In the genomic region with DNA sequence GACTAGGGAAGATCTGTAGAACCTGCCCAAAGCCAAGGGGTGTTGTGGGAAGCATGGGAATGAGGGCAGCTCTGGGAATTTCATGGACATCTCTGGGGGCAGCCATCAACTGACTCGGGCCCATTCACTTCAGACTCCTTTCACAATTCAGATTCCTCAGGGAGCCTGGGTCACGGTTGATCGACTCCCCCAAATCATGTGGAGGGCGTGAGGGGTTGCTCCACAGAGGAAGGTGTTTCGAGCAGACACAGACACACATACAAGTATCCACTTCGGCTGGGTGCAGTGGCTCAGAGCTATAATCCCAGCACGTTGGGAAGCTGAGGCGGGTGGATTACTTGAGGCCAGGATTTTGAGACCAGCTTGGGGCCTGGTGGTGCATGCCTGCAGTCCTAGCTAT, we compare ENCODE assay signal across 21 cellular contexts. TPM values are rescaled to one million over a fixed set of nuclear protein-coding genes. Genes with fewer than 3 reads are reported as not detected.
A peak's percentile ranks its signal among the peaks of the same experiment; 100 is the strongest.
DNase-seq lines count a peak whose midpoint lies in the region; ATAC-seq and TF ChIP-seq lines count a peak whose summit lies in the region.
"Had no signal": no experiment of that assay in that cellular context is flagged by ENCODE, and none has a peak within 500 bp of the region (broad histone marks: within the 10 kb centered on the region; RNA-seq: fewer than 3 reads in every experiment).

No MANE protein-coding gene starts in this region.

- no peaks in the 10 kb centered on the region for H3K9me3 Mint-ChIP-seq in T-helper 2 cell treated with Interferon-gamma antibody and Interleukin-4, amounts not matched to agents 5 μg/mL and 100 μg/mL, for 36 hours
- H3K9me3 Mint-ChIP-seq: CD8-positive, alpha-beta memory T cell; H9 had no signal

- DNase-seq in T-helper 2 cell treated with Interferon-gamma antibody and Interleukin-4, amounts not matched to agents 5 μg/mL and 100 μg/mL, for 36 hours (ENCODE audit: low spot score): no peak
- DNase-seq in T-helper 2 cell: no peak
- DNase-seq in heart right ventricle: no peak
- DNase-seq in cardiac septum (ENCODE audit: low spot score): no peak
- DNase-seq in lower lobe of right lung: no peak
- no peak for DNase-seq in upper lobe of left lung
- no peak for DNase-seq in A673 (ENCODE audit: low spot score)
- DNase-seq: CD8-positive, alpha-beta memory T cell; DMS79; H9; NCI-H1417; NCI-H187 treated with DMSO at 0.1 percent for 48 hours; NCI-H2227 treated with DMSO at 0.1 percent for 48 hours; NCI-H510A treated with DMSO at 0.1 percent for 48 hours; NCI-H774; SHP77 treated with DMSO at 0.1 percent for 48 hours had no signal

- H3K4me3 ChIP-seq in heart right ventricle: no peak overlapping the region
- H3K4me3 ChIP-seq in lower lobe of right lung: no peak overlapping the region
- H3K4me3 ChIP-seq in upper lobe of left lung: no peak overlapping the region
- no peak overlapping the region for H3K4me3 ChIP-seq in A673 (ENCODE audit: low read depth, low read length, poor library complexity, severe bottlenecking)

- TF ChIP-seq CTCF in heart right ventricle (IDR thresholded peaks at IDR 0.05): no peak
- TF ChIP-seq CTCF in lower lobe of right lung (IDR thresholded peaks at IDR 0.05): no peak
- no peak for TF ChIP-seq CTCF in upper lobe of left lung (IDR thresholded peaks at IDR 0.05)
- no peak for TF ChIP-seq CTCF in A673 (conservative IDR thresholded peaks at IDR 0.05; ENCODE audit: low read depth, low read length)

- H3K9me3 ChIP-seq in heart right ventricle: no peaks in the 10 kb centered on the region
- no peaks in the 10 kb centered on the region for H3K9me3 ChIP-seq in lower lobe of right lung
- no peaks in the 10 kb centered on the region for H3K9me3 ChIP-seq in upper lobe of left lung
- H3K9me3 ChIP-seq in A673 (ENCODE audit: low read depth, low read length, poor library complexity, severe bottlenecking): no peaks in the 10 kb centered on the region

- peak overlapping the region; percentile 44 for H3K27ac Mint-ChIP-seq in T-helper 2 cell treated with Interferon-gamma antibody and Interleukin-4, amounts not matched to agents 5 μg/mL and 100 μg/mL, for 36 hours

- no peak for TF ChIP-seq EP300 in upper lobe of left lung (IDR thresholded peaks at IDR 0.05)

- intact Hi-C loops in heart right ventricle (cut with DNase I): no loop called here
- intact Hi-C loops in cardiac septum (cut with DNase I): no loop called here
- intact Hi-C loops in lower lobe of right lung (cut with DNase I): no loop called here
- intact Hi-C loops in A673 (cut with micrococcal nuclease; ENCODE audit: unreplicated experiment): no loop called here

- no peak overlapping the region for H3K4me3 Mint-ChIP-seq in T-helper 2 cell treated with Interferon-gamma antibody and Interleukin-4, amounts not matched to agents 5 μg/mL and 100 μg/mL, for 36 hours
- H3K4me3 Mint-ChIP-seq: CD8-positive, alpha-beta memory T cell; H9 had no signal

- H3K36me3 ChIP-seq in heart right ventricle (peaks cover 0 to 29% (median 22%) of the 10 kb centered on the region in 9 donors), lower lobe of right lung (peaks cover 21% of the 10 kb centered on the region), upper lobe of left lung (peaks cover 5 to 23% (median 16%) of the 10 kb centered on the region in 4 donors), A673 (ENCODE audit: insufficient read depth, low read length, poor library complexity, severe bottlenecking) (no peaks in the 10 kb centered on the region)

- H3K27ac ChIP-seq in heart right ventricle: peak overlapping the region in 7 of 10 donors; percentile 12 to 75 (median 58)
- peak overlapping the region; percentile 19 for H3K27ac ChIP-seq in lower lobe of right lung
- peak overlapping the region in 3 of 4 donors; percentile 76 to 86 (median 81) for H3K27ac ChIP-seq in upper lobe of left lung
- no peak overlapping the region for H3K27ac ChIP-seq in A673 (ENCODE audit: low read depth, low read length, poor library complexity, severe bottlenecking)
- H3K27ac ChIP-seq: KMS-11 had no signal

- no peak for TF ChIP-seq POLR2A in upper lobe of left lung (IDR thresholded peaks at IDR 0.05)

- ATAC-seq in heart right ventricle: no peak
- ATAC-seq in lower lobe of right lung: no peak
- no peak for ATAC-seq in upper lobe of left lung (ENCODE audit: low FRiP score in 2 of 2)
- ATAC-seq in GM19023 (IDR thresholded peaks at IDR 0.05; ENCODE audit: unreplicated experiment): no peak

- POLR2A ChIA-PET in A673 (lab: Charles Lee; ENCODE audit: low non-redundant PET): interaction anchor here (0.6 kb wide), 1 partner anchor 246 kb away, joined by 4 read pairs; a partner anchor contains a TSS

- H3K27me3 ChIP-seq in heart right ventricle: no peaks in the 10 kb centered on the region
- H3K27me3 ChIP-seq in lower lobe of right lung (ENCODE audit: low read depth): no peaks in the 10 kb centered on the region
- H3K27me3 ChIP-seq in upper lobe of left lung: no peaks in the 10 kb centered on the region
- no peaks in the 10 kb centered on the region for H3K27me3 ChIP-seq in A673 (replicated peaks; ENCODE audit: insufficient read depth, low read depth, low read length, poor library complexity)

- BruUV-seq in A673 (replicated peaks; lab: Mats Ljungman, UMichigan): no TSS peak

- peaks cover 41% of the 10 kb centered on the region for H3K4me1 Mint-ChIP-seq in T-helper 2 cell treated with Interferon-gamma antibody and Interleukin-4, amounts not matched to agents 5 μg/mL and 100 μg/mL, for 36 hours (ENCODE audit: low read depth)

- peaks cover 0 to 75% (median 61%) of the 10 kb centered on the region in 9 donors for H3K4me1 ChIP-seq in heart right ventricle
- H3K4me1 ChIP-seq in lower lobe of right lung: peaks cover 61% of the 10 kb centered on the region
- H3K4me1 ChIP-seq in upper lobe of left lung: peaks cover 57 to 69% (median 63%) of the 10 kb centered on the region in 4 donors
- H3K4me1 ChIP-seq in A673 (ENCODE audit: insufficient read depth, low read length, poor library complexity, severe bottlenecking): no peaks in the 10 kb centered on the region

- H3K27me3 Mint-ChIP-seq in T-helper 2 cell treated with Interferon-gamma antibody and Interleukin-4, amounts not matched to agents 5 μg/mL and 100 μg/mL, for 36 hours (ENCODE audit: low read depth): peaks cover 3% of the 10 kb centered on the region

- CTCF ChIA-PET in A673 (lab: Charles Lee): no interaction called here

- peaks cover 19% of the 10 kb centered on the region for H3K36me3 Mint-ChIP-seq in T-helper 2 cell treated with Interferon-gamma antibody and Interleukin-4, amounts not matched to agents 5 μg/mL and 100 μg/mL, for 36 hours (ENCODE audit: low read depth)

- 90 to 93% methylated on average over 8 of the region's 8 CpGs for WGBS in heart right ventricle, 2 donors
- 91 to 97% methylated on average over 8 of the region's 8 CpGs for WGBS in upper lobe of left lung, 2 donors

RNA-seq across cellular contexts. Expression of a gene that starts 15.7 kb away (rescaled TPM):
- total RNA-seq in heart right ventricle (10 to 100 TPM in 3 of 10 donors, 1 to 10 TPM in 7; 5.4 to 12.8 (median 8.1) TPM), cardiac septum (10.0 TPM), lower lobe of right lung (59.4 TPM), upper lobe of left lung (100 to 1,000 TPM in 4 of 6 donors, 10 to 100 TPM in 2; 65.0 to 145 (median 135) TPM), A673 (2021) (10.1 and 16.0 TPM in 2 replicates)
- 10 to 100 TPM; 10.8 to 11.9 TPM for polyA plus RNA-seq in heart right ventricle

RNA-seq across cellular contexts. Expression of a gene that starts 39.7 kb away (rescaled TPM):
- total RNA-seq in heart right ventricle: 100 to 1,000 TPM in 1 of 10 donors, 10 to 100 TPM in 9; 69.9 to 108 (median 89.8) TPM
- 10 to 100 TPM; 70.0 to 86.5 TPM for polyA plus RNA-seq in heart right ventricle
- 64.7 TPM for total RNA-seq in cardiac septum
- total RNA-seq in lower lobe of right lung: 29.7 TPM
- total RNA-seq in upper lobe of left lung: 10 to 100 TPM; 15.9 to 40.0 (median 35.0) TPM
- 53.4 and 57.5 TPM in 2 replicates for total RNA-seq in A673 (2021)

RNA-seq across cellular contexts. Expression of a gene that starts 57.2 kb away (rescaled TPM):
- total RNA-seq in heart right ventricle (not detected), cardiac septum (not detected), lower lobe of right lung (not detected), upper lobe of left lung (not detected), A673 (2021) (not detected in 2 replicates)
- not detected for polyA plus RNA-seq in heart right ventricle
- total RNA-seq: CD8-positive, alpha-beta memory T cell; H9; HT1080; RPMI7951 had no signal
- polyA plus RNA-seq: BJ; CD8-positive, alpha-beta memory T cell had no signal
